ENCODE assay signal across 12 cellular contexts in genomic region chr21:41069305-41069642, GRCh38.
A peak's percentile ranks its signal among the peaks of the same experiment; 100 is the strongest.
DNase-seq lines count a peak whose midpoint lies in the region; ATAC-seq, FAIRE-seq and TF ChIP-seq lines count a peak whose summit lies in the region.
"Had no signal": no experiment of that assay in that cellular context is flagged by ENCODE, and none has a peak within 500 bp of the region (broad histone marks: within the 10 kb centered on the region; RNA-seq: fewer than 3 reads in every experiment).

No MANE protein-coding gene starts in this region.

- FAIRE-seq in RCC 7860 (lab: Jason Lieb, UNC) (no peak), small intestine (lab: Jason Lieb, UNC) (no peak)
- FAIRE-seq: colon, pancreas had no signal

- no peaks in the 10 kb centered on the region for H3K4me1 Mint-ChIP-seq in activated T-helper 17 cell treated with anti-CD3 and anti-CD28 coated beads, Interleukin-2, amount 50 U/mL, for 72 hours
- H3K4me1 Mint-ChIP-seq in neural crest cell, result peaks cover 19% of the 10 kb centered on the region

- H3K4me3 ChIP-seq in BLaER1 treated with 17β-estradiol and CSF1 and Interleukin-3, amounts not matched to agents 10 nM and 100 nM, result no peak overlapping the region; a peak in 3 of 20 replicates
- H3K4me3 ChIP-seq in HEK293 (ENCODE audit: low read depth, low read length) (no peak overlapping the region), small intestine (ENCODE audit: low read depth in 1 of 2, low read length in 2 of 2) (no peak overlapping the region)
- H3K4me3 ChIP-seq: pancreas had no signal

- DNase-seq in neural crest cell (ENCODE audit: low read depth, low spot score) (no peak), RCC 7860 (ENCODE audit: low spot score) (no peak), activated gamma-delta T cell (lab: John Stamatoyannopoulos, UW) (no peak), small intestine (no peak)
- DNase-seq: HCEC 1CT had no signal

- no peak overlapping the region for H3K27ac Mint-ChIP-seq in activated T-helper 17 cell treated with anti-CD3 and anti-CD28 coated beads, Interleukin-2, amount 50 U/mL, for 72 hours
- no peak overlapping the region for H3K27ac Mint-ChIP-seq in neural crest cell (ENCODE audit: unreplicated experiment)
- H3K27ac Mint-ChIP-seq: activated T-helper 2 cell treated with anti-CD3 and anti-CD28 coated beads, Interferon-gamma antibody, Interleukin-2, Interleukin-4, amounts not matched to agents 10 μg/mL and 5 μg/mL and 100 μg/mL, durations not matched to agents 14 hours and 24 hours and 36 hours; T-helper 1 cell treated with Interleukin-12 subunit alpha and Interleukin-12 subunit beta and Interleukin-4 antibody, amounts not matched to agents 30 μg/mL and 1 μg/mL, for 36 hours had no signal

- ATAC-seq in activated T-helper 17 cell treated with anti-CD3 and anti-CD28 coated beads, Interleukin-2, amount 50 U/mL, for 72 hours (replicated peaks), result no peak

- H3K4me2 ChIP-seq in BLaER1 treated with 17β-estradiol and CSF1 and Interleukin-3, amounts not matched to agents 10 nM and 100 nM, result peak overlapping the region; percentile 78 to 97 (median 89); a peak in 21 of 22 replicates

- no peaks in the 10 kb centered on the region for H3K27me3 ChIP-seq in BLaER1 treated with 17β-estradiol and CSF1 and Interleukin-3, amounts not matched to agents 10 nM and 100 nM
- peaks cover 2 to 5% of the 10 kb centered on the region in 2 donors for H3K27me3 ChIP-seq in small intestine (ENCODE audit: control insufficient read depth in 2 of 2, insufficient read depth in 2 of 2, low read length in 2 of 2)

- no peak overlapping the region for H3K27ac ChIP-seq in BLaER1 treated with 17β-estradiol and CSF1 and Interleukin-3, amounts not matched to agents 10 nM and 100 nM
- H3K27ac ChIP-seq in HEK293 (ENCODE audit: extremely low read depth, low read depth, low read length) (no peak overlapping the region), small intestine (ENCODE audit: low read depth in 1 of 2, low read length in 1 of 2) (no peak overlapping the region)
- H3K27ac ChIP-seq: pancreas had no signal

- POLR2A ChIA-PET in HEK293 (lab: Yijun Ruan, JAX), result interaction anchor here (0.6 kb wide), 1 partner anchor 228 kb away, joined by 3 read pairs; no protein-coding TSS in a partner anchor

- CTCF ChIA-PET in HEK293 (lab: Yijun Ruan, JAX), result interaction anchor here (0.6 to 2.0 kb wide), 16 partner anchors 9 to 926 kb away, joined by 3 to 14 read pairs (median 3); no protein-coding TSS in a partner anchor

- peak overlapping the region; percentile 60 for H3K4me3 Mint-ChIP-seq in activated T-helper 17 cell treated with anti-CD3 and anti-CD28 coated beads, Interleukin-2, amount 50 U/mL, for 72 hours
- peak overlapping the region; percentile 84 for H3K4me3 Mint-ChIP-seq in neural crest cell

- H3K27me3 Mint-ChIP-seq in activated T-helper 17 cell treated with anti-CD3 and anti-CD28 coated beads, Interleukin-2, amount 50 U/mL, for 72 hours, result peaks cover 28% of the 10 kb centered on the region
- H3K27me3 Mint-ChIP-seq in neural crest cell (ENCODE audit: low read depth), result peaks cover 12% of the 10 kb centered on the region

- 22 to 49% (median 45%) methylated on average over 4 of the region's 4 CpGs for WGBS in small intestine, 3 donors

- no peaks in the 10 kb centered on the region for H3K36me3 ChIP-seq in BLaER1 treated with 17β-estradiol and CSF1 and Interleukin-3, amounts not matched to agents 10 nM and 100 nM
- H3K36me3 ChIP-seq in HEK293 (ENCODE audit: control insufficient read depth in 2 of 2, insufficient read depth in 1 of 2, low read length in 2 of 2) (no peaks in the 10 kb centered on the region), small intestine (ENCODE audit: control insufficient read depth in 2 of 2, insufficient read depth in 2 of 2, low read length in 2 of 2) (no peaks in the 10 kb centered on the region)
- H3K36me3 ChIP-seq: pancreas had no signal

- H3K4me1 ChIP-seq in BLaER1 treated with 17β-estradiol and CSF1 and Interleukin-3, amounts not matched to agents 10 nM and 100 nM, result peaks cover 11 to 49% (median 34%) of the 10 kb centered on the region in 10 experiments
- H3K4me1 ChIP-seq in HEK293 (ENCODE audit: control insufficient read depth, insufficient read depth, low read length) (no peaks in the 10 kb centered on the region), small intestine (ENCODE audit: control insufficient read depth in 2 of 2, insufficient read depth in 1 of 2, low read depth in 1 of 2, low read length in 1 of 2) (no peaks in the 10 kb centered on the region)
- H3K4me1 ChIP-seq: pancreas had no signal

- H3K36me3 Mint-ChIP-seq in activated T-helper 17 cell treated with anti-CD3 and anti-CD28 coated beads, Interleukin-2, amount 50 U/mL, for 72 hours (ENCODE audit: low read depth), result no peaks in the 10 kb centered on the region
- no peaks in the 10 kb centered on the region for H3K36me3 Mint-ChIP-seq in neural crest cell (ENCODE audit: low read depth)

- H3K9me3 ChIP-seq in BLaER1 treated with 17β-estradiol and CSF1 and Interleukin-3, amounts not matched to agents 10 nM and 100 nM (replicated peaks in 1 of 11), result no peaks in the 10 kb centered on the region
- H3K9me3 ChIP-seq in HEK293 (ENCODE audit: control insufficient read depth, insufficient read depth, low read depth, low read length) (no peaks in the 10 kb centered on the region), small intestine (ENCODE audit: control insufficient read depth, low read depth) (no peaks in the 10 kb centered on the region)
- H3K9me3 ChIP-seq: pancreas had no signal

- no peak overlapping the region; a peak in 1 of 22 replicates for H3K9ac ChIP-seq in BLaER1 treated with 17β-estradiol and CSF1 and Interleukin-3, amounts not matched to agents 10 nM and 100 nM

- H3K9me3 Mint-ChIP-seq in activated T-helper 17 cell treated with anti-CD3 and anti-CD28 coated beads, Interleukin-2, amount 50 U/mL, for 72 hours, result no peaks in the 10 kb centered on the region
- H3K9me3 Mint-ChIP-seq in neural crest cell, result peaks cover 2% of the 10 kb centered on the region
- H3K9me3 Mint-ChIP-seq: activated T-helper 2 cell treated with anti-CD3 and anti-CD28 coated beads, Interferon-gamma antibody, Interleukin-2, Interleukin-4, amounts not matched to agents 10 μg/mL and 5 μg/mL and 100 μg/mL, durations not matched to agents 14 hours and 24 hours and 36 hours; T-helper 1 cell treated with Interleukin-12 subunit alpha and Interleukin-12 subunit beta and Interleukin-4 antibody, amounts not matched to agents 30 μg/mL and 1 μg/mL, for 36 hours had no signal

- TF ChIP-seq CTCF in HEK293 (tag by site-specific recombination; IDR thresholded peaks at IDR 0.05) (no peak), neural crest cell (conservative IDR thresholded peaks at IDR 0.05) (no peak)

- no peaks in the 10 kb centered on the region for H4K20me1 ChIP-seq in BLaER1 treated with 17β-estradiol and CSF1 and Interleukin-3, amounts not matched to agents 10 nM and 100 nM

TF ChIP-seq in HEK293, 187 proteins besides CTCF, POLR2A, EP300 and RAD21:
- no peak for TF ChIP-seq IKZF3 (tag by site-specific recombination; IDR thresholded peaks at IDR 0.05)
- TF ChIP-seq ZFP37 (tag by site-specific recombination; IDR thresholded peaks at IDR 0.05), result 0 out of 2 replicates have a peak, but pooled peaks have one; percentile 4
